Comparison of ENCODE assay signal across 2 cellular contexts in genomic region chr2:142935563-142936089, GRCh38.
TF ChIP-seq lines count a peak whose summit lies in the region.

No MANE protein-coding gene starts in this region.

TF ChIP-seq in HepG2, 621 proteins besides CTCF, POLR2A, EP300 and RAD21:
- TF ChIP-seq ZNF660 (CRISPR knock-in tag; IDR thresholded peaks at IDR 0.05; ENCODE audit: borderline replicate concordance, low read depth) (no peak), FOXK2 (IDR thresholded peaks at IDR 0.05) (peak; percentile 10; the same call in 1 of the 2 replicates)

TF ChIP-seq in K562, 482 proteins besides CTCF, POLR2A, EP300 and RAD21:
- TF ChIP-seq ZNF23 (CRISPR knock-in tag; IDR thresholded peaks at IDR 0.05): 0 out of 2 replicates have a peak, but pooled peaks have one; percentile 35
- TF ChIP-seq MBD1 (CRISPR knock-in tag; IDR thresholded peaks at IDR 0.05): no peak
- TF ChIP-seq ZFP36 (IDR thresholded peaks at IDR 0.05; ENCODE audit: low read depth, low read length, partially characterized antibody): no peak
- peak; percentile 40; the same call in 1 of the 2 replicates for TF ChIP-seq ELF1 (tag; IDR thresholded peaks at IDR 0.05)
- no peak for TF ChIP-seq PHF20 (IDR thresholded peaks at IDR 0.05; ENCODE audit: partially characterized antibody)
- TF ChIP-seq ZNF24 (IDR thresholded peaks at IDR 0.05): no peak
- 0 out of 4 replicates have a peak, but pooled peaks of 1 of the 2 experiments have one; percentile 20 for TF ChIP-seq MAZ (CRISPR knock-in tag; conservative IDR thresholded peaks at IDR 0.05 in 1 of 2, IDR thresholded peaks at IDR 0.05 in 1 of 2)
- TF ChIP-seq NR2C1 (IDR thresholded peaks at IDR 0.05): 0 out of 2 replicates have a peak, but pooled peaks have one; percentile 18
- TF ChIP-seq NR2C1 (tag; IDR thresholded peaks at IDR 0.05): peak; percentile 19; the same call in 1 of the 2 replicates
- TF ChIP-seq GABPA (tag; conservative IDR thresholded peaks at IDR 0.05; ENCODE audit: low read depth): peak; percentile 63
- peak in 1 of 2 experiments; percentile 69; a peak in 1 of 4 replicates for TF ChIP-seq ZNF639 (CRISPR knock-in tag; conservative IDR thresholded peaks at IDR 0.05 in 1 of 2, IDR thresholded peaks at IDR 0.05 in 1 of 2)
- peak; percentile 35; the same call in 1 of the 2 replicates for TF ChIP-seq ATF4 (CRISPR knock-in tag; IDR thresholded peaks at IDR 0.05)
- peak; percentile 68; the same call in 1 of the 2 replicates for TF ChIP-seq OTX1 (CRISPR knock-in tag; IDR thresholded peaks at IDR 0.05)
- TF ChIP-seq ELF4 (CRISPR knock-in tag; IDR thresholded peaks at IDR 0.05): peak; percentile 93
- TF ChIP-seq BACH1 (tag; IDR thresholded peaks at IDR 0.05): peak; percentile 53; the same call in 1 of the 2 replicates
- TF ChIP-seq NR2C2 (CRISPR knock-in tag; IDR thresholded peaks at IDR 0.05): no peak
- peak; percentile 40; the same call in 1 of the 2 replicates for TF ChIP-seq NR2C2 (tag; IDR thresholded peaks at IDR 0.05)
TF ChIP-seq in K562: peak in this region for 11.
